In the genomic region with DNA sequence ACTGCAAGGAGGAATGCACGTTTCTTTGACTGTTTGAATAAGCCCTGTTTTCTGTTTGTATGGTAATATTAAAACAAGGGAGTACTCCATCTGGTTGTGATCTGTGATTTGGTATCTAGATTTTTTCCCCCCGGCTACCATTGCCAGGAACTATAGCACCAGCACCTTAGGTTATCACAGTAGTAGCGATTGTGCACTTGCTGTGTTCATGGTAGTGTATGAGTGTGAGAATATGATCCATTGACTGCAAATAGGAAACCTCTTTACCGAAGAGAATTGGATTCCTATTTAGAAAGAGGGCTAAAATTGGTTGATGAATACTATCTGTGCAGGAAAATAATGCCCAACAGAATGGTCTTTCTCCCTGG, we compare ENCODE assay signal across 10 cellular contexts.
DNase-seq lines count a peak whose midpoint lies in the region; ATAC-seq, FAIRE-seq and TF ChIP-seq lines count a peak whose summit lies in the region.
"Had no signal": no experiment of that assay in that cellular context is flagged by ENCODE, and none has a peak within 500 bp of the region (broad histone marks: within the 10 kb centered on the region; RNA-seq: fewer than 3 reads in every experiment).

No MANE protein-coding gene starts in this region.

- TF ChIP-seq POLR2A in GM12878 (IDR thresholded peaks at IDR 0.05; ENCODE audit: low read depth, low read length): no peak

- H4K20me1 ChIP-seq in GM12878 (ENCODE audit: control insufficient read depth, insufficient read depth): no peaks in the 10 kb centered on the region

- no peak for TF ChIP-seq CTCF in CD8-positive, alpha-beta T cell (IDR thresholded peaks at IDR 0.05)
- no peak for TF ChIP-seq CTCF in GM12878 (IDR thresholded peaks at IDR 0.05 in 2 of 3, conservative IDR thresholded peaks at IDR 0.05 in 1 of 3; ENCODE audit: control insufficient read depth in 2 of 3, extremely low read depth in 1 of 3, insufficient read depth in 1 of 3, low read depth in 3 of 3, low read length in 3 of 3)

- peaks cover 9% of the 10 kb centered on the region for H3K4me1 ChIP-seq in CD8-positive, alpha-beta T cell (ENCODE audit: insufficient read depth, low read length)
- H3K4me1 ChIP-seq in GM12878 (ENCODE audit: control insufficient read depth, insufficient read depth, low read length): no peaks in the 10 kb centered on the region

- no peak overlapping the region for H3K27ac ChIP-seq in CD8-positive, alpha-beta T cell (ENCODE audit: low read depth, low read length)
- H3K27ac ChIP-seq in GM12878 (ENCODE audit: control insufficient read depth, insufficient read depth): no peak overlapping the region
- no peak overlapping the region for H3K27ac ChIP-seq in caudate nucleus (ENCODE audit: low read depth, low read length)
- H3K27ac ChIP-seq: thyroid gland had no signal

- H2AFZ ChIP-seq in GM12878 (ENCODE audit: control insufficient read depth, low read depth, low read length): peak overlapping the region; percentile 75; the same call in 1 of the 2 replicates

- POLR2A ChIA-PET in CD8-positive, alpha-beta T cell (lab: Charles Lee): no interaction called here
- POLR2A ChIA-PET in GM12878 (lab: Charles Lee): no interaction called here

- WGBS in GM12878 (ENCODE audit: insufficient coverage, insufficient replicate concordance, low lambda C conversion rate, missing lambda C conversion rate): 0% methylated on average over 4 of the region's 4 CpGs

- H3K36me3 Mint-ChIP-seq in CD8-positive, alpha-beta T cell: peaks cover 4% of the 10 kb centered on the region
- no peaks in the 10 kb centered on the region for H3K36me3 Mint-ChIP-seq in naive B cell

- TF ChIP-seq RAD21 in GM12878 (IDR thresholded peaks at IDR 0.05; ENCODE audit: insufficient read depth, low read depth, low read length): no peak

- no peak overlapping the region for H3K27ac Mint-ChIP-seq in CD8-positive, alpha-beta T cell
- H3K27ac Mint-ChIP-seq in naive B cell: no peak overlapping the region

- no peak for FAIRE-seq in GM12878 (lab: Jason Lieb, UNC)
- FAIRE-seq: G401.6 had no signal

- no peak for DNase-seq in CD8-positive, alpha-beta T cell
- DNase-seq in GM12878 (ENCODE audit: low read depth, low spot score): no peak
- no peak for DNase-seq in naive B cell
- no peak for DNase-seq in COR-L47 (lab: John Stamatoyannopoulos, UW)
- no peak for DNase-seq in caudate nucleus (lab: John Stamatoyannopoulos, UW)
- DNase-seq in stimulated activated naive CD4-positive, alpha-beta T cell treated with Interleukin-2 at 50 U/mL for 16 hours (lab: John Stamatoyannopoulos, UW): no peak
- DNase-seq: thyroid gland had no signal

- TF ChIP-seq EP300 in GM12878 (IDR thresholded peaks at IDR 0.05; ENCODE audit: borderline replicate concordance in 1 of 2, control insufficient read depth in 1 of 2, low read depth in 2 of 2, low read length in 2 of 2): no peak

- H3K9me3 Mint-ChIP-seq in CD8-positive, alpha-beta T cell: no peaks in the 10 kb centered on the region
- peaks cover 0 to 3% (median 0%) of the 10 kb centered on the region in 7 donors for H3K9me3 Mint-ChIP-seq in naive B cell

- ATAC-seq in CD8-positive, alpha-beta T cell: no peak
- peak; percentile 16 for ATAC-seq in HG03159 (IDR thresholded peaks at IDR 0.05; ENCODE audit: unreplicated experiment)
- ATAC-seq in GM12878: peak; percentile 13; the same call in 2 of the 3 replicates
- no peak for ATAC-seq in naive B cell (ENCODE audit: low read depth in 2 of 2)
- ATAC-seq in HG02642 (IDR thresholded peaks at IDR 0.05; ENCODE audit: poor library complexity, unreplicated experiment): no peak

- H3K9me3 ChIP-seq in CD8-positive, alpha-beta T cell (ENCODE audit: low read length): no peaks in the 10 kb centered on the region
- H3K9me3 ChIP-seq in GM12878 (replicated peaks; ENCODE audit: control insufficient read depth, insufficient read depth, low read length): no peaks in the 10 kb centered on the region; the same call in 2 of the 3 replicates
- H3K9me3 ChIP-seq: thyroid gland had no signal

- CTCF ChIA-PET in CD8-positive, alpha-beta T cell (lab: Charles Lee): interaction anchor here (1.0 kb wide), 1 partner anchor 43 kb away, joined by 3 read pairs; no protein-coding TSS in a partner anchor
- CTCF ChIA-PET in GM12878 (lab: Yijun Ruan, JAX): interaction anchor here (0.7 to 1.2 kb wide), 2 partner anchors 59 to 231 kb away, joined by 3 read pairs; no protein-coding TSS in a partner anchor

- H3K4me3 ChIP-seq in CD8-positive, alpha-beta T cell (ENCODE audit: low read depth, low read length): peak overlapping the region; percentile 46
- no peak overlapping the region; the same call in 1 of the 2 replicates for H3K4me3 ChIP-seq in GM12878

- in situ Hi-C loops in GM12878 (cut with MboI): no loop called here

- H3K4me3 Mint-ChIP-seq in CD8-positive, alpha-beta T cell: peak overlapping the region; percentile 86
- peak overlapping the region in 7 of 8 donors; percentile 91 to 98 (median 94) for H3K4me3 Mint-ChIP-seq in naive B cell

- SMC1A ChIA-PET in GM12878 (lab: Charles Lee; ENCODE audit: uncharacterized antibody, unreplicated experiment): no interaction called here

- H3K36me3 ChIP-seq in CD8-positive, alpha-beta T cell (ENCODE audit: insufficient read depth, low read length): no peaks in the 10 kb centered on the region
- H3K36me3 ChIP-seq in GM12878 (ENCODE audit: control insufficient read depth in 2 of 2, insufficient read depth in 2 of 2, low read length in 1 of 2): no peaks in the 10 kb centered on the region
- H3K36me3 ChIP-seq: thyroid gland had no signal

- RAD21 ChIA-PET in GM12878 (lab: Charles Lee; ENCODE audit: unreplicated experiment): interaction anchor here (0.8 to 1.4 kb wide), 2 partner anchors 64 to 231 kb away, joined by 3 to 4 read pairs; no protein-coding TSS in a partner anchor

- no peaks in the 10 kb centered on the region for H3K27me3 ChIP-seq in CD8-positive, alpha-beta T cell (ENCODE audit: insufficient read depth, low read length)
- peaks cover 7 to 12% of the 10 kb centered on the region in 2 experiments; a peak in 3 of 4 replicates for H3K27me3 ChIP-seq in GM12878 (replicated peaks in 1 of 2; ENCODE audit: control insufficient read depth in 2 of 2, insufficient read depth in 2 of 2, low read length in 1 of 2)
- H3K27me3 ChIP-seq: thyroid gland had no signal

- H3K4me2 ChIP-seq in GM12878 (ENCODE audit: control insufficient read depth, insufficient read depth): peak overlapping the region; percentile 56; the same call in 1 of the 2 replicates

- H3K79me2 ChIP-seq in GM12878 (ENCODE audit: control insufficient read depth, insufficient read depth, low read length): no peaks in the 10 kb centered on the region

- intact Hi-C loops in CD8-positive, alpha-beta T cell (cut with DNase I, micrococcal nuclease): no loop called here
- intact Hi-C loops in GM12878 (cut with micrococcal nuclease; ENCODE audit: unreplicated experiment): no loop called here

- peaks cover 51% of the 10 kb centered on the region for H3K27me3 Mint-ChIP-seq in CD8-positive, alpha-beta T cell (ENCODE audit: low read depth)
- peaks cover 44 to 56% (median 55%) of the 10 kb centered on the region in 3 donors for H3K27me3 Mint-ChIP-seq in naive B cell

- no TSS peak for BruUV-seq in GM12878 (replicated peaks; lab: Mats Ljungman, UMichigan)

- no peak overlapping the region for H3K9ac ChIP-seq in GM12878 (ENCODE audit: control insufficient read depth, insufficient read depth, low read length)

- peaks cover 21% of the 10 kb centered on the region for H3K4me1 Mint-ChIP-seq in CD8-positive, alpha-beta T cell (ENCODE audit: low read depth)
- H3K4me1 Mint-ChIP-seq in naive B cell: peaks cover 19 to 21% (median 20%) of the 10 kb centered on the region in 3 donors

TF ChIP-seq in GM12878, 131 proteins besides CTCF, POLR2A, EP300 and RAD21:
- no peak for TF ChIP-seq ETV6 (conservative IDR thresholded peaks at IDR 0.05 in 1 of 2, IDR thresholded peaks at IDR 0.05 in 1 of 2; ENCODE audit: borderline replicate concordance in 1 of 2, low read depth in 1 of 2)
- TF ChIP-seq ZSCAN29 (IDR thresholded peaks at IDR 0.05): no peak
- no peak for TF ChIP-seq SMAD1 (IDR thresholded peaks at IDR 0.05; ENCODE audit: low read depth, partially characterized antibody)
- TF ChIP-seq PAX8 (IDR thresholded peaks at IDR 0.05): no peak

Comparison
In these comparisons a context has a peak if more than half of its experiments do, and no peak if none do; other contexts are left out.
1. ATAC-seq: peak in HG03159 (single experiment) and GM12878 (single experiment); none in CD8-positive, alpha-beta T cell (single experiment), naive B cell (0 of 2) and HG02642 (single experiment).